ENCODE assay signal across 2 cellular contexts in genomic region chr18:74604774-74605173, GRCh38.
TF ChIP-seq lines count a peak whose summit lies in the region.

No MANE protein-coding gene starts in this region.

TF ChIP-seq in SK-N-SH treated with all-trans-retinoic acid at 6 μM for 48 hours, 23 proteins besides CTCF, POLR2A, EP300 and RAD21 (continued from another document):
- TF ChIP-seq POU6F1 (CRISPR knock-in tag; IDR thresholded peaks at IDR 0.05; ENCODE audit: borderline replicate concordance, low read depth): no peak
- TF ChIP-seq ARNTL (CRISPR knock-in tag; IDR thresholded peaks at IDR 0.05; ENCODE audit: borderline replicate concordance, low read depth): no peak
- TF ChIP-seq PATZ1 (CRISPR knock-in tag; IDR thresholded peaks at IDR 0.05; ENCODE audit: borderline replicate concordance): no peak
- TF ChIP-seq ZFP30 (CRISPR knock-in tag; IDR thresholded peaks at IDR 0.05): no peak
- no peak for TF ChIP-seq SNAI2 (CRISPR knock-in tag; IDR thresholded peaks at IDR 0.05)
- no peak for TF ChIP-seq ISL1 (CRISPR knock-in tag; IDR thresholded peaks at IDR 0.05)
- no peak for TF ChIP-seq GLIS3 (CRISPR knock-in tag; IDR thresholded peaks at IDR 0.05)
- TF ChIP-seq TSHZ2 (CRISPR knock-in tag; IDR thresholded peaks at IDR 0.05): no peak
- TF ChIP-seq CSRNP3 (CRISPR knock-in tag; IDR thresholded peaks at IDR 0.05): no peak
- no peak for TF ChIP-seq OSR1 (CRISPR knock-in tag; IDR thresholded peaks at IDR 0.05)
- no peak for TF ChIP-seq ZFP3 (CRISPR knock-in tag; IDR thresholded peaks at IDR 0.05)
- no peak for TF ChIP-seq CREB5 (CRISPR knock-in tag; IDR thresholded peaks at IDR 0.05; ENCODE audit: low read depth)
- no peak for TF ChIP-seq ZNF70 (CRISPR knock-in tag; IDR thresholded peaks at IDR 0.05)
- TF ChIP-seq BACH2 (CRISPR knock-in tag; IDR thresholded peaks at IDR 0.05; ENCODE audit: borderline replicate concordance): no peak
- TF ChIP-seq TOX (CRISPR knock-in tag; IDR thresholded peaks at IDR 0.05; ENCODE audit: borderline replicate concordance): no peak
- TF ChIP-seq ZNF8 (CRISPR knock-in tag; IDR thresholded peaks at IDR 0.05): no peak
- TF ChIP-seq ZNF565 (CRISPR knock-in tag; conservative IDR thresholded peaks at IDR 0.05; ENCODE audit: low read depth): no peak
- no peak for TF ChIP-seq RARB (CRISPR knock-in tag; IDR thresholded peaks at IDR 0.05)
- TF ChIP-seq ZC3H10 (CRISPR knock-in tag; IDR thresholded peaks at IDR 0.05): no peak
TF ChIP-seq in SK-N-SH treated with all-trans-retinoic acid at 6 μM for 48 hours: peak in this region for 0.

TF ChIP-seq in SK-N-SH, 30 proteins besides CTCF, POLR2A, EP300 and RAD21 (continued from another document):
- TF ChIP-seq ZBTB33 (IDR thresholded peaks at IDR 0.05; ENCODE audit: borderline replicate concordance, low read depth) (no peak), RXRA (IDR thresholded peaks at IDR 0.05; ENCODE audit: borderline replicate concordance, low read depth) (no peak), NRF1 (IDR thresholded peaks at IDR 0.05; ENCODE audit: low read depth, low read length) (no peak), ELF1 (IDR thresholded peaks at IDR 0.05) (no peak), PBX3 (IDR thresholded peaks at IDR 0.05) (no peak), FOXM1 (IDR thresholded peaks at IDR 0.05; ENCODE audit: low read depth) (no peak), EZH2phosphoT487 (IDR thresholded peaks at IDR 0.05; ENCODE audit: borderline replicate concordance, low read depth) (no peak), TAF1 (IDR thresholded peaks at IDR 0.05; ENCODE audit: borderline replicate concordance, low read depth, low read length) (no peak), GABPA (IDR thresholded peaks at IDR 0.05; ENCODE audit: low read depth) (no peak), SIN3A (IDR thresholded peaks at IDR 0.05; ENCODE audit: borderline replicate concordance, low read depth, low read length) (no peak), JUND (IDR thresholded peaks at IDR 0.05) (no peak), YY1 (IDR thresholded peaks at IDR 0.05; ENCODE audit: low read depth) (no peak), SMC3 (IDR thresholded peaks at IDR 0.05; ENCODE audit: low read depth, low read length) (no peak), POLR2AphosphoS5 (IDR thresholded peaks at IDR 0.05; ENCODE audit: low read depth, low read length) (no peak), TCF12 (IDR thresholded peaks at IDR 0.05) (no peak)
